In the genomic region with DNA sequence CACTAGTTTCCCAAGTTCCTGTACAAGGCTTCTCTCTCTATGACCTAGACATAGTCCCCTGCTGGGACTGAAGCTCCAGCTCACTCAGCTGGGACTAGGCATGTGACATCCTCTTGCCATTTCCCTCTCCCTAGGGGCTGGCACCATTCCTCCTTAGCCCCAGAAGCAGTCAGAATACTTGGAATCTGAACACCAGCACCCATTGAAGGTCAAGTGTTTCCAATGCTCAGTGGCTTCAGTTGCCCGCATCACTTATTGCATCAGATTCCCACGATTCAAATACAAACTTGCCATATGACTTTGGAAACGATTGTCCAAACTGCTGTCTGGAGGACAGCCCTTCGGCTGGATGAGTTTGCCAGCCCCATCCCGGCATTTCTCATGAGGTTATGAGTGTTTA, we compare ENCODE assay signal across 1 cellular context.
TF ChIP-seq lines count a peak whose summit lies in the region.

No MANE protein-coding gene starts in this region.

TF ChIP-seq in GM23338, 12 proteins besides CTCF, POLR2A, EP300 and RAD21 (continued from another document):
- TF ChIP-seq, protein P1, sequence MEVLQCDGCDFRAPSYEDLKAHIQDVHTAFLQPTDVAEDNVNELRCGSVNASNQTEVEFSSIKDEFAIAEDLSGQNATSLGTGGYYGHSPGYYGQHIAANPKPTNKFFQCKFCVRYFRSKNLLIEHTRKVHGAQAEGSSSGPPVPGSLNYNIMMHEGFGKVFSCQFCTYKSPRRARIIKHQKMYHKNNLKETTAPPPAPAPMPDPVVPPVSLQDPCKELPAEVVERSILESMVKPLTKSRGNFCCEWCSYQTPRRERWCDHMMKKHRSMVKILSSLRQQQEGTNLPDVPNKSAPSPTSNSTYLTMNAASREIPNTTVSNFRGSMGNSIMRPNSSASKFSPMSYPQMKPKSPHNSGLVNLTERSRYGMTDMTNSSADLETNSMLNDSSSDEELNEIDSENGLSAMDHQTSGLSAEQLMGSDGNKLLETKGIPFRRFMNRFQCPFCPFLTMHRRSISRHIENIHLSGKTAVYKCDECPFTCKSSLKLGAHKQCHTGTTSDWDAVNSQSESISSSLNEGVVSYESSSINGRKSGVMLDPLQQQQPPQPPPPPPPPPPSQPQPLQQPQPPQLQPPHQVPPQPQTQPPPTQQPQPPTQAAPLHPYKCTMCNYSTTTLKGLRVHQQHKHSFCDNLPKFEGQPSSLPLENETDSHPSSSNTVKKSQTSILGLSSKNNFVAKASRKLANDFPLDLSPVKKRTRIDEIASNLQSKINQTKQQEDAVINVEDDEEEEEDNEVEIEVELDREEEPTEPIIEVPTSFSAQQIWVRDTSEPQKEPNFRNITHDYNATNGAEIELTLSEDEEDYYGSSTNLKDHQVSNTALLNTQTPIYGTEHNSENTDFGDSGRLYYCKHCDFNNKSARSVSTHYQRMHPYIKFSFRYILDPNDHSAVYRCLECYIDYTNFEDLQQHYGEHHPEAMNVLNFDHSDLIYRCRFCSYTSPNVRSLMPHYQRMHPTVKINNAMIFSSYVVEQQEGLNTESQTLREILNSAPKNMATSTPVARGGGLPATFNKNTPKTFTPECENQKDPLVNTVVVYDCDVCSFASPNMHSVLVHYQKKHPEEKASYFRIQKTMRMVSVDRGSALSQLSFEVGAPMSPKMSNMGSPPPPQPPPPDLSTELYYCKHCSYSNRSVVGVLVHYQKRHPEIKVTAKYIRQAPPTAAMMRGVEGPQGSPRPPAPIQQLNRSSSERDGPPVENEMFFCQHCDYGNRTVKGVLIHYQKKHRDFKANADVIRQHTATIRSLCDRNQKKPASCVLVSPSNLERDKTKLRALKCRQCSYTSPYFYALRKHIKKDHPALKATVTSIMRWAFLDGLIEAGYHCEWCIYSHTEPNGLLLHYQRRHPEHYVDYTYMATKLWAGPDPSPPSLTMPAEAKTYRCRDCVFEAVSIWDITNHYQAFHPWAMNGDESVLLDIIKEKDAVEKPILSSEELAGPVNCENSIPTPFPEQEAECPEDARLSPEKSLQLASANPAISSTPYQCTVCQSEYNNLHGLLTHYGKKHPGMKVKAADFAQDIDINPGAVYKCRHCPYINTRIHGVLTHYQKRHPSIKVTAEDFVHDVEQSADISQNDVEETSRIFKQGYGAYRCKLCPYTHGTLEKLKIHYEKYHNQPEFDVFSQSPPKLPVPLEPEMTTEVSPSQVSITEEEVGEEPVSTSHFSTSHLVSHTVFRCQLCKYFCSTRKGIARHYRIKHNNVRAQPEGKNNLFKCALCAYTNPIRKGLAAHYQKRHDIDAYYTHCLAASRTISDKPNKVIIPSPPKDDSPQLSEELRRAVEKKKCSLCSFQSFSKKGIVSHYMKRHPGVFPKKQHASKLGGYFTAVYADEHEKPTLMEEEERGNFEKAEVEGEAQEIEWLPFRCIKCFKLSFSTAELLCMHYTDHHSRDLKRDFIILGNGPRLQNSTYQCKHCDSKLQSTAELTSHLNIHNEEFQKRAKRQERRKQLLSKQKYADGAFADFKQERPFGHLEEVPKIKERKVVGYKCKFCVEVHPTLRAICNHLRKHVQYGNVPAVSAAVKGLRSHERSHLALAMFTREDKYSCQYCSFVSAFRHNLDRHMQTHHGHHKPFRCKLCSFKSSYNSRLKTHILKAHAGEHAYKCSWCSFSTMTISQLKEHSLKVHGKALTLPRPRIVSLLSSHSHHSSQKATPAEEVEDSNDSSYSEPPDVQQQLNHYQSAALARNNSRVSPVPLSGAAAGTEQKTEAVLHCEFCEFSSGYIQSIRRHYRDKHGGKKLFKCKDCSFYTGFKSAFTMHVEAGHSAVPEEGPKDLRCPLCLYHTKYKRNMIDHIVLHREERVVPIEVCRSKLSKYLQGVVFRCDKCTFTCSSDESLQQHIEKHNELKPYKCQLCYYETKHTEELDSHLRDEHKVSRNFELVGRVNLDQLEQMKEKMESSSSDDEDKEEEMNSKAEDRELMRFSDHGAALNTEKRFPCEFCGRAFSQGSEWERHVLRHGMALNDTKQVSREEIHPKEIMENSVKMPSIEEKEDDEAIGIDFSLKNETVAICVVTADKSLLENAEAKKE (CRISPR knock-in tag; IDR thresholded peaks at IDR 0.05) = no peak
- TF ChIP-seq JUNB (IDR thresholded peaks at IDR 0.05; ENCODE audit: unreplicated experiment) (no peak), ZNF331 (CRISPR knock-in tag; IDR thresholded peaks at IDR 0.05; ENCODE audit: low read depth) (no peak), POLR2AphosphoS5 (IDR thresholded peaks at IDR 0.05; ENCODE audit: low read depth) (no peak), STAT1 (IDR thresholded peaks at IDR 0.05; ENCODE audit: unreplicated experiment) (no peak), EZH2 (IDR thresholded peaks at IDR 0.05; ENCODE audit: low read depth, unreplicated experiment) (no peak)
- TF ChIP-seq, protein P2, sequence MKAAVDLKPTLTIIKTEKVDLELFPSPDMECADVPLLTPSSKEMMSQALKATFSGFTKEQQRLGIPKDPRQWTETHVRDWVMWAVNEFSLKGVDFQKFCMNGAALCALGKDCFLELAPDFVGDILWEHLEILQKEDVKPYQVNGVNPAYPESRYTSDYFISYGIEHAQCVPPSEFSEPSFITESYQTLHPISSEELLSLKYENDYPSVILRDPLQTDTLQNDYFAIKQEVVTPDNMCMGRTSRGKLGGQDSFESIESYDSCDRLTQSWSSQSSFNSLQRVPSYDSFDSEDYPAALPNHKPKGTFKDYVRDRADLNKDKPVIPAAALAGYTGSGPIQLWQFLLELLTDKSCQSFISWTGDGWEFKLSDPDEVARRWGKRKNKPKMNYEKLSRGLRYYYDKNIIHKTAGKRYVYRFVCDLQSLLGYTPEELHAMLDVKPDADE (IDR thresholded peaks at IDR 0.05) = no peak
- TF ChIP-seq, protein P3, sequence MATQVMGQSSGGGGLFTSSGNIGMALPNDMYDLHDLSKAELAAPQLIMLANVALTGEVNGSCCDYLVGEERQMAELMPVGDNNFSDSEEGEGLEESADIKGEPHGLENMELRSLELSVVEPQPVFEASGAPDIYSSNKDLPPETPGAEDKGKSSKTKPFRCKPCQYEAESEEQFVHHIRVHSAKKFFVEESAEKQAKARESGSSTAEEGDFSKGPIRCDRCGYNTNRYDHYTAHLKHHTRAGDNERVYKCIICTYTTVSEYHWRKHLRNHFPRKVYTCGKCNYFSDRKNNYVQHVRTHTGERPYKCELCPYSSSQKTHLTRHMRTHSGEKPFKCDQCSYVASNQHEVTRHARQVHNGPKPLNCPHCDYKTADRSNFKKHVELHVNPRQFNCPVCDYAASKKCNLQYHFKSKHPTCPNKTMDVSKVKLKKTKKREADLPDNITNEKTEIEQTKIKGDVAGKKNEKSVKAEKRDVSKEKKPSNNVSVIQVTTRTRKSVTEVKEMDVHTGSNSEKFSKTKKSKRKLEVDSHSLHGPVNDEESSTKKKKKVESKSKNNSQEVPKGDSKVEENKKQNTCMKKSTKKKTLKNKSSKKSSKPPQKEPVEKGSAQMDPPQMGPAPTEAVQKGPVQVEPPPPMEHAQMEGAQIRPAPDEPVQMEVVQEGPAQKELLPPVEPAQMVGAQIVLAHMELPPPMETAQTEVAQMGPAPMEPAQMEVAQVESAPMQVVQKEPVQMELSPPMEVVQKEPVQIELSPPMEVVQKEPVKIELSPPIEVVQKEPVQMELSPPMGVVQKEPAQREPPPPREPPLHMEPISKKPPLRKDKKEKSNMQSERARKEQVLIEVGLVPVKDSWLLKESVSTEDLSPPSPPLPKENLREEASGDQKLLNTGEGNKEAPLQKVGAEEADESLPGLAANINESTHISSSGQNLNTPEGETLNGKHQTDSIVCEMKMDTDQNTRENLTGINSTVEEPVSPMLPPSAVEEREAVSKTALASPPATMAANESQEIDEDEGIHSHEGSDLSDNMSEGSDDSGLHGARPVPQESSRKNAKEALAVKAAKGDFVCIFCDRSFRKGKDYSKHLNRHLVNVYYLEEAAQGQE (IDR thresholded peaks at IDR 0.05; ENCODE audit: unreplicated experiment) = no peak
